11 cellular contexts compared by ENCODE assay signal in genomic region chr11:96000064-96000463, GRCh38.
A peak's percentile ranks its signal among the peaks of the same experiment; 100 is the strongest.
DNase-seq lines count a peak whose midpoint lies in the region; ATAC-seq and TF ChIP-seq lines count a peak whose summit lies in the region.
"Had no signal": no experiment of that assay in that cellular context is flagged by ENCODE, and none has a peak within 500 bp of the region (broad histone marks: within the 10 kb centered on the region; RNA-seq: fewer than 3 reads in every experiment).

No MANE protein-coding gene starts in this region.

- peaks cover 0 to 34% (median 25%) of the 10 kb centered on the region in 9 donors for H3K4me1 ChIP-seq in heart right ventricle
- no peaks in the 10 kb centered on the region for H3K4me1 ChIP-seq in urinary bladder (ENCODE audit: insufficient read depth)
- no peaks in the 10 kb centered on the region; the same call in 1 of the 2 replicates for H3K4me1 ChIP-seq in H9 (ENCODE audit: insufficient read depth, low read length)

- no peak overlapping the region for H2BK20ac ChIP-seq in H9 (ENCODE audit: low read depth, low read length, poor library complexity, severe bottlenecking)

- H2BK15ac ChIP-seq in H9 (ENCODE audit: low read depth, low read length) = no peak overlapping the region

- DNase-seq in heart right ventricle = no peak
- no peak for DNase-seq in left ventricle myocardium superior
- DNase-seq in epithelial cell of proximal tubule (ENCODE audit: low read depth) = no peak
- DNase-seq in D341Med (ENCODE audit: low spot score) = no peak
- DNase-seq in H9 = no peak
- no peak for DNase-seq in SW 1271 (lab: John Stamatoyannopoulos, UW)
- DNase-seq: activated CD4-positive, alpha-beta memory T cell treated with anti-CD3 and anti-CD28 coated beads for 36 hours; activated naive CD8-positive, alpha-beta T cell treated with anti-CD3 and anti-CD28 coated beads, Interleukin-2, amount 10 ng/mL, durations not matched to agents 7 days and 5 days; KG1 had no signal

- H3K79me1 ChIP-seq in H9 (ENCODE audit: insufficient read depth, low read depth, low read length, poor library complexity, severe bottlenecking) = no peaks in the 10 kb centered on the region

- H3K18ac ChIP-seq in H9 (ENCODE audit: insufficient read length, low read depth, low read length) = no peak overlapping the region

- no peak overlapping the region for H2BK120ac ChIP-seq in H9 (ENCODE audit: low read depth, low read length, poor library complexity, severe bottlenecking)

- H3K23ac ChIP-seq in H9 (ENCODE audit: insufficient read length, low read depth, low read length) = no peak overlapping the region

- no peak overlapping the region for H4K91ac ChIP-seq in H9 (ENCODE audit: insufficient read length, low read depth, low read length)

- H4K20me1 ChIP-seq in H9 (ENCODE audit: control insufficient read depth, insufficient read depth, insufficient read length) = no peaks in the 10 kb centered on the region

- H2AFZ ChIP-seq in H9 (ENCODE audit: low read length) = no peak overlapping the region

- H4K8ac ChIP-seq in H9 (replicated peaks; ENCODE audit: insufficient read length, low read depth, low read length) = no peak overlapping the region

- 31 to 34% methylated on average over 4 of the region's 4 CpGs for WGBS in heart right ventricle, 2 donors
- 12% methylated on average over 4 of the region's 4 CpGs for WGBS in urinary bladder
- no CpG with 5 or more reads among the region's 4 CpGs for WGBS in H9 (ENCODE audit: extremely low coverage, insufficient read length, low lambda C conversion rate)

- H3T11ph ChIP-seq in H9 (ENCODE audit: low read length) = no peak overlapping the region

- no peak overlapping the region for H2AK5ac ChIP-seq in H9 (ENCODE audit: insufficient read length, low read length)

- ATAC-seq in heart right ventricle (peak in 4 of 8 donors; percentile 16 to 50 (median 24)), left ventricle myocardium superior (no peak)

- no peaks in the 10 kb centered on the region for H3K27me3 ChIP-seq in heart right ventricle
- no peaks in the 10 kb centered on the region for H3K27me3 ChIP-seq in H9 (ENCODE audit: insufficient read depth, low read length)

- H3K9me3 Mint-ChIP-seq in nephron (no peaks in the 10 kb centered on the region), H9 (peaks cover 0 to 3% of the 10 kb centered on the region in 2 experiments; a peak in 3 of 5 replicates)
- H3K9me3 Mint-ChIP-seq: activated CD4-positive, alpha-beta memory T cell treated with anti-CD3 and anti-CD28 coated beads for 36 hours had no signal

- H3K27ac ChIP-seq in heart right ventricle (peak overlapping the region; percentile 14 to 76 (median 64)), urinary bladder (ENCODE audit: low read depth) (peak overlapping the region; percentile 87), H9 (ENCODE audit: insufficient read length, low read depth, low read length) (no peak overlapping the region)

- TF ChIP-seq CTCF in heart right ventricle (IDR thresholded peaks at IDR 0.05) (no peak), epithelial cell of proximal tubule (conservative IDR thresholded peaks at IDR 0.05; ENCODE audit: low read depth, low read length) (no peak), nephron (IDR thresholded peaks at IDR 0.05; ENCODE audit: unreplicated experiment in 3 of 3) (no peak), H9 (conservative IDR thresholded peaks at IDR 0.05) (no peak)

- no peak overlapping the region for H4K5ac ChIP-seq in H9 (ENCODE audit: insufficient read length, low read depth, low read length)

- H3K9me3 ChIP-seq in heart right ventricle = no peaks in the 10 kb centered on the region
- no peaks in the 10 kb centered on the region for H3K9me3 ChIP-seq in H9 (ENCODE audit: control insufficient read depth, low read depth, low read length)

- H3K4me3 Mint-ChIP-seq in nephron (no peak overlapping the region), H9 (no peak overlapping the region)
- H3K4me3 Mint-ChIP-seq: activated CD4-positive, alpha-beta memory T cell treated with anti-CD3 and anti-CD28 coated beads for 36 hours; activated naive CD8-positive, alpha-beta T cell treated with anti-CD3 and anti-CD28 coated beads, Interleukin-2, amount 10 ng/mL, durations not matched to agents 7 days and 5 days had no signal

- H3K4me2 ChIP-seq in H9 (ENCODE audit: insufficient read depth, insufficient read length, low read length) = no peak overlapping the region

- H3K9ac ChIP-seq in H9 (ENCODE audit: extremely low read depth, insufficient read length, low read length) = no peak overlapping the region

- no peaks in the 10 kb centered on the region for H3K27me3 Mint-ChIP-seq in nephron (ENCODE audit: low read depth)
- no peaks in the 10 kb centered on the region for H3K27me3 Mint-ChIP-seq in H9 (ENCODE audit: low read depth)
- H3K27me3 Mint-ChIP-seq: activated CD4-positive, alpha-beta memory T cell treated with anti-CD3 and anti-CD28 coated beads for 36 hours; activated naive CD8-positive, alpha-beta T cell treated with anti-CD3 and anti-CD28 coated beads, Interleukin-2, amount 10 ng/mL, durations not matched to agents 7 days and 5 days had no signal

- intact Hi-C loops in heart right ventricle (cut with DNase I) = loop anchor here in 2 of 10 donors (5.0 kb wide), 2 partner anchors 73 to 342 kb away; partner anchors contain the start of gene MAML2 (in 1 of the 2)
- intact Hi-C loops in left ventricle myocardium superior (cut with micrococcal nuclease) = no loop called here

- H3K27ac Mint-ChIP-seq in nephron (peak overlapping the region in 2 of 3 experiments; percentile 16 to 29), H9 (no peak overlapping the region; a peak in 1 of 7 replicates)
- H3K27ac Mint-ChIP-seq: activated CD4-positive, alpha-beta memory T cell treated with anti-CD3 and anti-CD28 coated beads for 36 hours; activated naive CD8-positive, alpha-beta T cell treated with anti-CD3 and anti-CD28 coated beads, Interleukin-2, amount 10 ng/mL, durations not matched to agents 7 days and 5 days had no signal

- H3K4me1 Mint-ChIP-seq in nephron (peaks cover 25% of the 10 kb centered on the region), H9 (peaks cover 7 to 10% of the 10 kb centered on the region in 2 experiments)

- H3K56ac ChIP-seq in H9 (ENCODE audit: insufficient read length, low read depth, low read length) = no peak overlapping the region

- peak overlapping the region in 5 of 10 donors; percentile 7 to 29 (median 17) for H3K4me3 ChIP-seq in heart right ventricle
- H3K4me3 ChIP-seq in epithelial cell of proximal tubule (ENCODE audit: low read depth, low read length) = peak overlapping the region; percentile 14
- H3K4me3 ChIP-seq in urinary bladder (ENCODE audit: low read depth, low read length) = no peak overlapping the region

- H3K36me3 ChIP-seq in heart right ventricle = no peaks in the 10 kb centered on the region
- no peaks in the 10 kb centered on the region for H3K36me3 ChIP-seq in urinary bladder (ENCODE audit: insufficient read depth)

- no peak overlapping the region for H3K4ac ChIP-seq in H9 (ENCODE audit: low read depth, low read length)

- no peak overlapping the region for H3K14ac ChIP-seq in H9 (ENCODE audit: insufficient read depth, low read length)

- H3K36me3 Mint-ChIP-seq in nephron (ENCODE audit: low read depth) (peaks cover 14% of the 10 kb centered on the region), H9 (ENCODE audit: insufficient read depth in 1 of 3, low read depth in 3 of 3) (no peaks in the 10 kb centered on the region; a peak in 1 of 7 replicates)

- no peak overlapping the region for H2BK5ac ChIP-seq in H9 (ENCODE audit: insufficient read length, low read length)

- H3K79me2 ChIP-seq in H9 (ENCODE audit: insufficient read depth, low read length) = no peaks in the 10 kb centered on the region

- no peaks in the 10 kb centered on the region for H3K23me2 ChIP-seq in H9 (ENCODE audit: insufficient read length, low read depth, low read length, poor library complexity, severe bottlenecking)

- no peak overlapping the region for H2BK12ac ChIP-seq in H9 (ENCODE audit: insufficient read length, low read depth, low read length)

Comparison
In these comparisons a context has a peak if more than half of its experiments do, and no peak if none do; other contexts are left out.
1. H3K27ac Mint-ChIP-seq: peak in nephron (2 of 3); none in H9 (0 of 3).